1 cellular context compared by ENCODE assay signal in the genomic region with DNA sequence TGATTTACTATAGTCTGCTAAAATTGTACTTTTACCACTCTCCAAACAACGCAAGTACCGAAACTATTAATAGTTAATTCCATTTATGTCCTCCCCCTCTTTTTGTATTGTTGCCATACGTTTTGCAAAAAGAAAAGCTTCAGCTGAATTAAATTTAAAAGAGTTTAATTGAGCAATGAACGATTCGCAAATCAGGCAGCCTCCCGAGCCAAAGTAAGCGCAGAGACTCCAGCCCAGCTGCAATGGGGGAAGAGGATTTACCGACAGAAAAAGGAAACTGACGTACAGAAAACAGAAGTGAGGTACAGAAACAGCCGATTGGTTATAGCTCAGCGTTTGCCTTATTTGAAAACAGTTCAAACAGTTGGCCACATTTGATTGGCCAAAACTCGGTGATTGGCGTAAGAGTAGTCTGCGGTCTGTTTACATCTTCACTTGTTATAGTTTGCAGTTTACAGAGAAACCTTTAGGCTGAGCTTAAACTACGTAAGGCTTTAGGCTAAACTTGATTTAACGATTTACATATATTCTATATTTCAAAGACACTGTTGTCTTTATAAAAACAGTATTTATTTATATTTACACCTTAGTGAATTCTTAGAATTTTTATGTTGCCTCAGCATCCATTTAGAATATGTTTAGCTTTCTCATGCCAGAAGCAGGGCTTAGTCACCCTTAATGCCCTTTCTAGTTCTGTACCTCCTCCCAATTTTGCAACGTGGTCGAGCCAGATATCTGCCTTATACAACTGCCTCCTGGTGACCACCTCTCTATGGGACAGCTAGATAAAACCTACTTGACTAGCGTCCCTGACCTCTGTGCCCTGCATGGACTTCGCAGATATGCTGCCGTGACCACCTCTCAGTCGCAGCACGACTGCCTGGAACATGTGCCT.
TF ChIP-seq lines count a peak whose summit lies in the region.

No MANE protein-coding gene starts in this region.

TF ChIP-seq in K562, 482 proteins besides CTCF, POLR2A, EP300 and RAD21 (continued from another document and continues in another):
- TF ChIP-seq, protein P1, sequence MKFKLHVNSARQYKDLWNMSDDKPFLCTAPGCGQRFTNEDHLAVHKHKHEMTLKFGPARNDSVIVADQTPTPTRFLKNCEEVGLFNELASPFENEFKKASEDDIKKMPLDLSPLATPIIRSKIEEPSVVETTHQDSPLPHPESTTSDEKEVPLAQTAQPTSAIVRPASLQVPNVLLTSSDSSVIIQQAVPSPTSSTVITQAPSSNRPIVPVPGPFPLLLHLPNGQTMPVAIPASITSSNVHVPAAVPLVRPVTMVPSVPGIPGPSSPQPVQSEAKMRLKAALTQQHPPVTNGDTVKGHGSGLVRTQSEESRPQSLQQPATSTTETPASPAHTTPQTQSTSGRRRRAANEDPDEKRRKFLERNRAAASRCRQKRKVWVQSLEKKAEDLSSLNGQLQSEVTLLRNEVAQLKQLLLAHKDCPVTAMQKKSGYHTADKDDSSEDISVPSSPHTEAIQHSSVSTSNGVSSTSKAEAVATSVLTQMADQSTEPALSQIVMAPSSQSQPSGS (CRISPR knock-in tag; IDR thresholded peaks at IDR 0.05): no peak
- TF ChIP-seq, protein P2, sequence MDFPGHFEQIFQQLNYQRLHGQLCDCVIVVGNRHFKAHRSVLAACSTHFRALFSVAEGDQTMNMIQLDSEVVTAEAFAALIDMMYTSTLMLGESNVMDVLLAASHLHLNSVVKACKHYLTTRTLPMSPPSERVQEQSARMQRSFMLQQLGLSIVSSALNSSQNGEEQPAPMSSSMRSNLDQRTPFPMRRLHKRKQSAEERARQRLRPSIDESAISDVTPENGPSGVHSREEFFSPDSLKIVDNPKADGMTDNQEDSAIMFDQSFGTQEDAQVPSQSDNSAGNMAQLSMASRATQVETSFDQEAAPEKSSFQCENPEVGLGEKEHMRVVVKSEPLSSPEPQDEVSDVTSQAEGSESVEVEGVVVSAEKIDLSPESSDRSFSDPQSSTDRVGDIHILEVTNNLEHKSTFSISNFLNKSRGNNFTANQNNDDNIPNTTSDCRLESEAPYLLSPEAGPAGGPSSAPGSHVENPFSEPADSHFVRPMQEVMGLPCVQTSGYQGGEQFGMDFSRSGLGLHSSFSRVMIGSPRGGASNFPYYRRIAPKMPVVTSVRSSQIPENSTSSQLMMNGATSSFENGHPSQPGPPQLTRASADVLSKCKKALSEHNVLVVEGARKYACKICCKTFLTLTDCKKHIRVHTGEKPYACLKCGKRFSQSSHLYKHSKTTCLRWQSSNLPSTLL (IDR thresholded peaks at IDR 0.05): no peak
- TF ChIP-seq KAT2B (IDR thresholded peaks at IDR 0.05; ENCODE audit: low read depth, low read length): no peak
- no peak for TF ChIP-seq CBX1 (IDR thresholded peaks at IDR 0.05; ENCODE audit: low read depth)
- TF ChIP-seq ZNF324 (CRISPR knock-in tag; IDR thresholded peaks at IDR 0.05): no peak
- TF ChIP-seq BRD9 (IDR thresholded peaks at IDR 0.05; ENCODE audit: low read depth, partially characterized antibody): peak; percentile 87
- TF ChIP-seq, protein P3, sequence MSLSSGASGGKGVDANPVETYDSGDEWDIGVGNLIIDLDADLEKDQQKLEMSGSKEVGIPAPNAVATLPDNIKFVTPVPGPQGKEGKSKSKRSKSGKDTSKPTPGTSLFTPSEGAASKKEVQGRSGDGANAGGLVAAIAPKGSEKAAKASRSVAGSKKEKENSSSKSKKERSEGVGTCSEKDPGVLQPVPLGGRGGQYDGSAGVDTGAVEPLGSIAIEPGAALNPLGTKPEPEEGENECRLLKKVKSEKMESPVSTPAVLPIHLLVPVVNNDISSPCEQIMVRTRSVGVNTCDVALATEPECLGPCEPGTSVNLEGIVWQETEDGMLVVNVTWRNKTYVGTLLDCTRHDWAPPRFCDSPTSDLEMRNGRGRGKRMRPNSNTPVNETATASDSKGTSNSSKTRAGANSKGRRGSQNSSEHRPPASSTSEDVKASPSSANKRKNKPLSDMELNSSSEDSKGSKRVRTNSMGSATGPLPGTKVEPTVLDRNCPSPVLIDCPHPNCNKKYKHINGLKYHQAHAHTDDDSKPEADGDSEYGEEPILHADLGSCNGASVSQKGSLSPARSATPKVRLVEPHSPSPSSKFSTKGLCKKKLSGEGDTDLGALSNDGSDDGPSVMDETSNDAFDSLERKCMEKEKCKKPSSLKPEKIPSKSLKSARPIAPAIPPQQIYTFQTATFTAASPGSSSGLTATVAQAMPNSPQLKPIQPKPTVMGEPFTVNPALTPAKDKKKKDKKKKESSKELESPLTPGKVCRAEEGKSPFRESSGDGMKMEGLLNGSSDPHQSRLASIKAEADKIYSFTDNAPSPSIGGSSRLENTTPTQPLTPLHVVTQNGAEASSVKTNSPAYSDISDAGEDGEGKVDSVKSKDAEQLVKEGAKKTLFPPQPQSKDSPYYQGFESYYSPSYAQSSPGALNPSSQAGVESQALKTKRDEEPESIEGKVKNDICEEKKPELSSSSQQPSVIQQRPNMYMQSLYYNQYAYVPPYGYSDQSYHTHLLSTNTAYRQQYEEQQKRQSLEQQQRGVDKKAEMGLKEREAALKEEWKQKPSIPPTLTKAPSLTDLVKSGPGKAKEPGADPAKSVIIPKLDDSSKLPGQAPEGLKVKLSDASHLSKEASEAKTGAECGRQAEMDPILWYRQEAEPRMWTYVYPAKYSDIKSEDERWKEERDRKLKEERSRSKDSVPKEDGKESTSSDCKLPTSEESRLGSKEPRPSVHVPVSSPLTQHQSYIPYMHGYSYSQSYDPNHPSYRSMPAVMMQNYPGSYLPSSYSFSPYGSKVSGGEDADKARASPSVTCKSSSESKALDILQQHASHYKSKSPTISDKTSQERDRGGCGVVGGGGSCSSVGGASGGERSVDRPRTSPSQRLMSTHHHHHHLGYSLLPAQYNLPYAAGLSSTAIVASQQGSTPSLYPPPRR (CRISPR knock-in tag; IDR thresholded peaks at IDR 0.05; ENCODE audit: borderline replicate concordance): 0 out of 2 replicates have a peak, but pooled peaks have one; percentile 44
- TF ChIP-seq TCF7 (IDR thresholded peaks at IDR 0.05; ENCODE audit: borderline replicate concordance): peak; percentile 90; the same call in 1 of the 2 replicates
- no peak for TF ChIP-seq MCM2 (IDR thresholded peaks at IDR 0.05; ENCODE audit: low read depth)
- TF ChIP-seq EWSR1 (IDR thresholded peaks at IDR 0.05; ENCODE audit: borderline replicate concordance, low read depth, partially characterized antibody): no peak
- peak; percentile 92 for TF ChIP-seq CBFB (CRISPR knock-in tag; IDR thresholded peaks at IDR 0.05)
- TF ChIP-seq EHMT2 (IDR thresholded peaks at IDR 0.05): no peak; the same call in 1 of the 2 replicates
- TF ChIP-seq PHF8 (IDR thresholded peaks at IDR 0.05; ENCODE audit: borderline replicate concordance, low read length): peak; percentile 19; the same call in 1 of the 2 replicates
- no peak for TF ChIP-seq NCOA6 (IDR thresholded peaks at IDR 0.05)
- TF ChIP-seq RBM25 (IDR thresholded peaks at IDR 0.05; ENCODE audit: low read depth, low read length, severe bottlenecking): peak; percentile 91
- TF ChIP-seq CBX8 (IDR thresholded peaks at IDR 0.05; ENCODE audit: borderline replicate concordance, extremely low read depth, low read depth, low read length, poor library complexity, severe bottlenecking): no peak
- no peak for TF ChIP-seq HEY1 (CRISPR knock-in tag; IDR thresholded peaks at IDR 0.05; ENCODE audit: borderline replicate concordance)
- peak; percentile 79 for TF ChIP-seq JUND (IDR thresholded peaks at IDR 0.05; ENCODE audit: borderline replicate concordance, low read depth, low read length)
- TF ChIP-seq JUND (tag; IDR thresholded peaks at IDR 0.05; ENCODE audit: borderline replicate concordance, low read depth, low read length): peak; percentile 62; the same call in 1 of the 3 replicates
- TF ChIP-seq FOXJ3 (CRISPR knock-in tag; IDR thresholded peaks at IDR 0.05): no peak
- peak; percentile 88 for TF ChIP-seq TARDBP (IDR thresholded peaks at IDR 0.05)
- TF ChIP-seq ZNF384 (IDR thresholded peaks at IDR 0.05; ENCODE audit: low read depth, low read length): no peak
- TF ChIP-seq, protein P4, sequence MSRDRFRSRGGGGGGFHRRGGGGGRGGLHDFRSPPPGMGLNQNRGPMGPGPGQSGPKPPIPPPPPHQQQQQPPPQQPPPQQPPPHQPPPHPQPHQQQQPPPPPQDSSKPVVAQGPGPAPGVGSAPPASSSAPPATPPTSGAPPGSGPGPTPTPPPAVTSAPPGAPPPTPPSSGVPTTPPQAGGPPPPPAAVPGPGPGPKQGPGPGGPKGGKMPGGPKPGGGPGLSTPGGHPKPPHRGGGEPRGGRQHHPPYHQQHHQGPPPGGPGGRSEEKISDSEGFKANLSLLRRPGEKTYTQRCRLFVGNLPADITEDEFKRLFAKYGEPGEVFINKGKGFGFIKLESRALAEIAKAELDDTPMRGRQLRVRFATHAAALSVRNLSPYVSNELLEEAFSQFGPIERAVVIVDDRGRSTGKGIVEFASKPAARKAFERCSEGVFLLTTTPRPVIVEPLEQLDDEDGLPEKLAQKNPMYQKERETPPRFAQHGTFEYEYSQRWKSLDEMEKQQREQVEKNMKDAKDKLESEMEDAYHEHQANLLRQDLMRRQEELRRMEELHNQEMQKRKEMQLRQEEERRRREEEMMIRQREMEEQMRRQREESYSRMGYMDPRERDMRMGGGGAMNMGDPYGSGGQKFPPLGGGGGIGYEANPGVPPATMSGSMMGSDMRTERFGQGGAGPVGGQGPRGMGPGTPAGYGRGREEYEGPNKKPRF (IDR thresholded peaks at IDR 0.05; ENCODE audit: low read depth, low read length): no peak
- peak; percentile 87 for TF ChIP-seq CTBP1 (IDR thresholded peaks at IDR 0.05; ENCODE audit: borderline replicate concordance)
- TF ChIP-seq ZNF584 (CRISPR knock-in tag; IDR thresholded peaks at IDR 0.05; ENCODE audit: low read depth): no peak
- peak; percentile 44; the same call in 1 of the 2 replicates for TF ChIP-seq MEF2A (IDR thresholded peaks at IDR 0.05; ENCODE audit: control insufficient read depth, low read depth, low read length)
- TF ChIP-seq SMARCC2 (IDR thresholded peaks at IDR 0.05; ENCODE audit: low read depth): peak; percentile 83
- no peak for TF ChIP-seq U2AF1 (optimal IDR thresholded peaks at IDR 0.05; ENCODE audit: low read depth, low read length)
- TF ChIP-seq ZNF583 (CRISPR knock-in tag; IDR thresholded peaks at IDR 0.05): no peak
- TF ChIP-seq SRSF1 (IDR thresholded peaks at IDR 0.05; ENCODE audit: low read depth, low read length): no peak
- TF ChIP-seq HOXB6 (CRISPR knock-in tag; IDR thresholded peaks at IDR 0.05; ENCODE audit: borderline replicate concordance): no peak
- no peak for TF ChIP-seq MIER1 (IDR thresholded peaks at IDR 0.05; ENCODE audit: low read depth)
- TF ChIP-seq SUPT5H (IDR thresholded peaks at IDR 0.05): peak; percentile 71
- peak; percentile 76 for TF ChIP-seq ATF7 (IDR thresholded peaks at IDR 0.05)
- 0 out of 2 replicates have a peak, but pooled peaks have one; percentile 35 for TF ChIP-seq ZC3H8 (IDR thresholded peaks at IDR 0.05)
- peak; percentile 72; the same call in 1 of the 2 replicates for TF ChIP-seq ZNF311 (CRISPR knock-in tag; IDR thresholded peaks at IDR 0.05)
- TF ChIP-seq YY1 (IDR thresholded peaks at IDR 0.05; ENCODE audit: borderline replicate concordance in 1 of 3, control insufficient read depth in 1 of 3, extremely low read depth in 1 of 3, insufficient read depth in 3 of 3, insufficient read length in 1 of 3, insufficient replicate concordance in 2 of 3, low read depth in 1 of 3, low read length in 2 of 3): peak in 1 of 3 experiments; percentile 71
- no peak for TF ChIP-seq CHD4 (IDR thresholded peaks at IDR 0.05; ENCODE audit: insufficient read depth, insufficient replicate concordance, low read depth, low read length, poor library complexity, severe bottlenecking)
- TF ChIP-seq ZNF3 (CRISPR knock-in tag; IDR thresholded peaks at IDR 0.05): no peak
- TF ChIP-seq ZNF212 (CRISPR knock-in tag; IDR thresholded peaks at IDR 0.05): no peak
- peak; percentile 86 for TF ChIP-seq EP400 (IDR thresholded peaks at IDR 0.05)
- TF ChIP-seq, protein P5, sequence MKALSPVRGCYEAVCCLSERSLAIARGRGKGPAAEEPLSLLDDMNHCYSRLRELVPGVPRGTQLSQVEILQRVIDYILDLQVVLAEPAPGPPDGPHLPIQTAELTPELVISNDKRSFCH (CRISPR knock-in tag; IDR thresholded peaks at IDR 0.05): no peak; the same call in 1 of the 2 replicates
- TF ChIP-seq, protein P5 (tag; IDR thresholded peaks at IDR 0.05): peak; percentile 95
- no peak for TF ChIP-seq ZNF707 (CRISPR knock-in tag; conservative IDR thresholded peaks at IDR 0.05)
- TF ChIP-seq TAF9B (IDR thresholded peaks at IDR 0.05; ENCODE audit: partially characterized antibody): peak; percentile 38
- TF ChIP-seq, protein P6, sequence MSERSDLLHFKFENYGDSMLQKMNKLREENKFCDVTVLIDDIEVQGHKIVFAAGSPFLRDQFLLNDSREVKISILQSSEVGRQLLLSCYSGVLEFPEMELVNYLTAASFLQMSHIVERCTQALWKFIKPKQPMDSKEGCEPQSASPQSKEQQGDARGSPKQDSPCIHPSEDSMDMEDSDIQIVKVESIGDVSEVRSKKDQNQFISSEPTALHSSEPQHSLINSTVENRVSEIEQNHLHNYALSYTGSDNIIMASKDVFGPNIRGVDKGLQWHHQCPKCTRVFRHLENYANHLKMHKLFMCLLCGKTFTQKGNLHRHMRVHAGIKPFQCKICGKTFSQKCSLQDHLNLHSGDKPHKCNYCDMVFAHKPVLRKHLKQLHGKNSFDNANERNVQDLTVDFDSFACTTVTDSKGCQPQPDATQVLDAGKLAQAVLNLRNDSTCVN (CRISPR knock-in tag; IDR thresholded peaks at IDR 0.05): no peak
- peak; percentile 94 to 97 for TF ChIP-seq FOXK2 (conservative IDR thresholded peaks at IDR 0.05 in 1 of 2, IDR thresholded peaks at IDR 0.05 in 1 of 2; ENCODE audit: low read depth in 2 of 2)
- TF ChIP-seq, protein P7, sequence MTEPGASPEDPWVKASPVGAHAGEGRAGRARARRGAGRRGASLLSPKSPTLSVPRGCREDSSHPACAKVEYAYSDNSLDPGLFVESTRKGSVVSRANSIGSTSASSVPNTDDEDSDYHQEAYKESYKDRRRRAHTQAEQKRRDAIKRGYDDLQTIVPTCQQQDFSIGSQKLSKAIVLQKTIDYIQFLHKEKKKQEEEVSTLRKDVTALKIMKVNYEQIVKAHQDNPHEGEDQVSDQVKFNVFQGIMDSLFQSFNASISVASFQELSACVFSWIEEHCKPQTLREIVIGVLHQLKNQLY (CRISPR knock-in tag; conservative IDR thresholded peaks at IDR 0.05): no peak
- TF ChIP-seq ZNF239 (CRISPR knock-in tag; IDR thresholded peaks at IDR 0.05): no peak; the same call in 1 of the 2 replicates
- peak; percentile 73 for TF ChIP-seq FOS (IDR thresholded peaks at IDR 0.05; ENCODE audit: extremely low read depth, insufficient read length)
- TF ChIP-seq, protein P8, sequence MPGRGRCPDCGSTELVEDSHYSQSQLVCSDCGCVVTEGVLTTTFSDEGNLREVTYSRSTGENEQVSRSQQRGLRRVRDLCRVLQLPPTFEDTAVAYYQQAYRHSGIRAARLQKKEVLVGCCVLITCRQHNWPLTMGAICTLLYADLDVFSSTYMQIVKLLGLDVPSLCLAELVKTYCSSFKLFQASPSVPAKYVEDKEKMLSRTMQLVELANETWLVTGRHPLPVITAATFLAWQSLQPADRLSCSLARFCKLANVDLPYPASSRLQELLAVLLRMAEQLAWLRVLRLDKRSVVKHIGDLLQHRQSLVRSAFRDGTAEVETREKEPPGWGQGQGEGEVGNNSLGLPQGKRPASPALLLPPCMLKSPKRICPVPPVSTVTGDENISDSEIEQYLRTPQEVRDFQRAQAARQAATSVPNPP (IDR thresholded peaks at IDR 0.05; ENCODE audit: borderline replicate concordance, insufficient read depth, insufficient read length): no peak
- peak; percentile 48; the same call in 1 of the 2 replicates for TF ChIP-seq MTA3 (IDR thresholded peaks at IDR 0.05; ENCODE audit: borderline replicate concordance)
- no peak for TF ChIP-seq KAT7 (CRISPR knock-in tag; IDR thresholded peaks at IDR 0.05; ENCODE audit: borderline replicate concordance)
- TF ChIP-seq ZNF764 (CRISPR knock-in tag; IDR thresholded peaks at IDR 0.05; ENCODE audit: low read depth): no peak
